1 cellular context compared by ENCODE assay signal in the genomic region with DNA sequence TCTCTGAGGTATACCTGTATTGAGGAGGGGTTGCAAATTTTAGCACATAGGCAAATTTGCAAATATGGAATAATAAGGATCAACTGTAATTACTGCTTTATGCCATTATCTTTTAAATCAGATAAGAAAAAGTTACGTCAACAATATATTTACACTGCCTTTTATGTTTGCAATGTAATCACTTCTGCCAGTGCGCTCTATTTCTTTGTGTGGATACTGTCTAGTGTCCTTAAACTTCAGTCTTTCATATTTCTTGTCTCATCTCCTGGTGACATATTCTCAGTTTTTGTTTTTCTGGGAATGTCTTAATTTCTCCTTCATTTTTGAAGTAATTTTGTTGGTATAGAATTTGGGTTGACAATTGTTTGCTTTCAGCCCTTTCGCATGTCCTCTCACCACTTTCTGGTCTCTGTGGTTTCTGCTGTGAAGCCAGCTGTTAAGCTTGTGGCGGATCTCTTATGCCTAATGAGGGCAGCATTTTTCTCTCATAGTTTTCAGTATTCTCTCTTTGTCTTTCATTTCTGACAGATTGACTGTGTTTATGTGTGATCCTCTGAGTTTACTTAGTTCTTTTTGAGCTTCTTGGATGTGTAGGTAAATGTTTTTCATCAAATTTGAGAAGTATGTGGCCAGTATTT.
TF ChIP-seq lines count a peak whose summit lies in the region.

No MANE protein-coding gene starts in this region.

TF ChIP-seq in HepG2, 621 proteins besides CTCF, POLR2A, EP300 and RAD21 (continued from another document):
- TF ChIP-seq, protein P1, sequence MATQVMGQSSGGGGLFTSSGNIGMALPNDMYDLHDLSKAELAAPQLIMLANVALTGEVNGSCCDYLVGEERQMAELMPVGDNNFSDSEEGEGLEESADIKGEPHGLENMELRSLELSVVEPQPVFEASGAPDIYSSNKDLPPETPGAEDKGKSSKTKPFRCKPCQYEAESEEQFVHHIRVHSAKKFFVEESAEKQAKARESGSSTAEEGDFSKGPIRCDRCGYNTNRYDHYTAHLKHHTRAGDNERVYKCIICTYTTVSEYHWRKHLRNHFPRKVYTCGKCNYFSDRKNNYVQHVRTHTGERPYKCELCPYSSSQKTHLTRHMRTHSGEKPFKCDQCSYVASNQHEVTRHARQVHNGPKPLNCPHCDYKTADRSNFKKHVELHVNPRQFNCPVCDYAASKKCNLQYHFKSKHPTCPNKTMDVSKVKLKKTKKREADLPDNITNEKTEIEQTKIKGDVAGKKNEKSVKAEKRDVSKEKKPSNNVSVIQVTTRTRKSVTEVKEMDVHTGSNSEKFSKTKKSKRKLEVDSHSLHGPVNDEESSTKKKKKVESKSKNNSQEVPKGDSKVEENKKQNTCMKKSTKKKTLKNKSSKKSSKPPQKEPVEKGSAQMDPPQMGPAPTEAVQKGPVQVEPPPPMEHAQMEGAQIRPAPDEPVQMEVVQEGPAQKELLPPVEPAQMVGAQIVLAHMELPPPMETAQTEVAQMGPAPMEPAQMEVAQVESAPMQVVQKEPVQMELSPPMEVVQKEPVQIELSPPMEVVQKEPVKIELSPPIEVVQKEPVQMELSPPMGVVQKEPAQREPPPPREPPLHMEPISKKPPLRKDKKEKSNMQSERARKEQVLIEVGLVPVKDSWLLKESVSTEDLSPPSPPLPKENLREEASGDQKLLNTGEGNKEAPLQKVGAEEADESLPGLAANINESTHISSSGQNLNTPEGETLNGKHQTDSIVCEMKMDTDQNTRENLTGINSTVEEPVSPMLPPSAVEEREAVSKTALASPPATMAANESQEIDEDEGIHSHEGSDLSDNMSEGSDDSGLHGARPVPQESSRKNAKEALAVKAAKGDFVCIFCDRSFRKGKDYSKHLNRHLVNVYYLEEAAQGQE (IDR thresholded peaks at IDR 0.05; ENCODE audit: borderline replicate concordance in 1 of 2, low read depth in 1 of 2, low read length in 2 of 2), result no peak
- 0 out of 2 replicates have a peak, but pooled peaks have one; percentile 13 for TF ChIP-seq MAFF (IDR thresholded peaks at IDR 0.05; ENCODE audit: low read depth, low read length)
- no peak for TF ChIP-seq GLI4 (CRISPR knock-in tag; IDR thresholded peaks at IDR 0.05; ENCODE audit: borderline replicate concordance)
- TF ChIP-seq SRSF4 (IDR thresholded peaks at IDR 0.05; ENCODE audit: low read depth, low read length, poor library complexity, severe bottlenecking), result no peak
- TF ChIP-seq, protein P2, sequence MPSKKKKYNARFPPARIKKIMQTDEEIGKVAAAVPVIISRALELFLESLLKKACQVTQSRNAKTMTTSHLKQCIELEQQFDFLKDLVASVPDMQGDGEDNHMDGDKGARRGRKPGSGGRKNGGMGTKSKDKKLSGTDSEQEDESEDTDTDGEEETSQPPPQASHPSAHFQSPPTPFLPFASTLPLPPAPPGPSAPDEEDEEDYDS (CRISPR knock-in tag; IDR thresholded peaks at IDR 0.05), result no peak
- TF ChIP-seq STAT5B (CRISPR knock-in tag; IDR thresholded peaks at IDR 0.05), result no peak
- TF ChIP-seq, protein P3, sequence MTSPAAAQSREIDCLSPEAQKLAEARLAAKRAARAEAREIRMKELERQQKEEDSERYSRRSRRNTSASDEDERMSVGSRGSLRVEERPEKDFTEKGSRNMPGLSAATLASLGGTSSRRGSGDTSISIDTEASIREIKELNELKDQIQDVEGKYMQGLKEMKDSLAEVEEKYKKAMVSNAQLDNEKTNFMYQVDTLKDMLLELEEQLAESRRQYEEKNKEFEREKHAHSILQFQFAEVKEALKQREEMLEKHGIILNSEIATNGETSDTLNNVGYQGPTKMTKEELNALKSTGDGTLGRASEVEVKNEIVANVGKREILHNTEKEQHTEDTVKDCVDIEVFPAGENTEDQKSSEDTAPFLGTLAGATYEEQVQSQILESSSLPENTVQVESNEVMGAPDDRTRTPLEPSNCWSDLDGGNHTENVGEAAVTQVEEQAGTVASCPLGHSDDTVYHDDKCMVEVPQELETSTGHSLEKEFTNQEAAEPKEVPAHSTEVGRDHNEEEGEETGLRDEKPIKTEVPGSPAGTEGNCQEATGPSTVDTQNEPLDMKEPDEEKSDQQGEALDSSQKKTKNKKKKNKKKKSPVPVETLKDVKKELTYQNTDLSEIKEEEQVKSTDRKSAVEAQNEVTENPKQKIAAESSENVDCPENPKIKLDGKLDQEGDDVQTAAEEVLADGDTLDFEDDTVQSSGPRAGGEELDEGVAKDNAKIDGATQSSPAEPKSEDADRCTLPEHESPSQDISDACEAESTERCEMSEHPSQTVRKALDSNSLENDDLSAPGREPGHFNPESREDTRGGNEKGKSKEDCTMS (CRISPR knock-in tag; conservative IDR thresholded peaks at IDR 0.05), result no peak
- 0 out of 4 replicates have a peak, but pooled peaks of 1 of the 2 experiments have one; percentile 19 for TF ChIP-seq MAFK (conservative IDR thresholded peaks at IDR 0.05 in 1 of 2, IDR thresholded peaks at IDR 0.05 in 1 of 2; ENCODE audit: low read length in 2 of 2)
